ENCODE assay signal across 18 cellular contexts in genomic region chr10:60645928-60646433, GRCh38.
DNase-seq lines count a peak whose midpoint lies in the region; ATAC-seq and TF ChIP-seq lines count a peak whose summit lies in the region.
"Had no signal": no experiment of that assay in that cellular context is flagged by ENCODE, and none has a peak within 500 bp of the region (broad histone marks: within the 10 kb centered on the region; RNA-seq: fewer than 3 reads in every experiment).

No MANE protein-coding gene starts in this region.

- TF ChIP-seq CTCF in Panc1 (IDR thresholded peaks at IDR 0.05) (no peak), mesothelial cell of epicardium (IDR thresholded peaks at IDR 0.05; ENCODE audit: unreplicated experiment) (no peak)

- in situ Hi-C loops in Panc1 (cut with HindIII; ENCODE audit: low pct_unique_long_range_greater_than_20kb, low sequenced_read_pairs): no loop called here

- H3K36me3 ChIP-seq in Panc1 (ENCODE audit: control insufficient read depth, insufficient read depth, low read length): no peaks in the 10 kb centered on the region
- no peaks in the 10 kb centered on the region for H3K36me3 ChIP-seq in aorta (ENCODE audit: control insufficient read depth in 1 of 2, insufficient read depth in 2 of 2, low read length in 1 of 2)
- H3K36me3 ChIP-seq: BLaER1 treated with 17β-estradiol and CSF1 and Interleukin-3, amounts not matched to agents 10 nM and 100 nM had no signal

- BruUV-seq in Panc1 (replicated peaks; lab: Mats Ljungman, UMichigan): no TSS peak

- peaks cover 40% of the 10 kb centered on the region for H3K4me1 Mint-ChIP-seq in activated T-cell treated with anti-CD3 and anti-CD28 coated beads, Interleukin-2, amount 50 U/mL, for 72 hours (ENCODE audit: low read depth)
- H3K4me1 Mint-ChIP-seq in activated T-cell treated with anti-CD3 and anti-CD28 coated beads, Interleukin-2, amount 50 U/mL, for 4 hours (ENCODE audit: low read depth): peaks cover 25% of the 10 kb centered on the region
- H3K4me1 Mint-ChIP-seq in mesothelial cell of epicardium: peaks cover 39% of the 10 kb centered on the region

- no peaks in the 10 kb centered on the region for H3K27me3 Mint-ChIP-seq in activated T-cell treated with anti-CD3 and anti-CD28 coated beads, Interleukin-2, amount 50 U/mL, for 72 hours (ENCODE audit: low read depth)
- no peaks in the 10 kb centered on the region for H3K27me3 Mint-ChIP-seq in activated T-cell treated with anti-CD3 and anti-CD28 coated beads, Interleukin-2, amount 50 U/mL, for 4 hours (ENCODE audit: low read depth)
- H3K27me3 Mint-ChIP-seq in mesothelial cell of epicardium (ENCODE audit: low read depth): no peaks in the 10 kb centered on the region

- no peak for ATAC-seq in activated T-cell treated with anti-CD3 and anti-CD28 coated beads, Interleukin-2, amount 50 U/mL, for 72 hours (replicated peaks in 1 of 2)
- no peak for ATAC-seq in activated T-cell treated with anti-CD3 and anti-CD28 coated beads, Interleukin-2, amount 50 U/mL, for 4 hours
- ATAC-seq in Panc1: no peak
- ATAC-seq in aorta (ENCODE audit: low FRiP score): peak; percentile 33
- no peak for ATAC-seq in sciatic nerve
- ATAC-seq: GM12878, SK-N-SH treated with all-trans-retinoic acid at 6 μM for 48 hours had no signal

- no peak overlapping the region for H3K4me3 Mint-ChIP-seq in activated T-cell treated with anti-CD3 and anti-CD28 coated beads, Interleukin-2, amount 50 U/mL, for 72 hours
- H3K4me3 Mint-ChIP-seq in activated T-cell treated with anti-CD3 and anti-CD28 coated beads, Interleukin-2, amount 50 U/mL, for 4 hours: no peak overlapping the region
- H3K4me3 Mint-ChIP-seq in mesothelial cell of epicardium: no peak overlapping the region

- H3K27ac ChIP-seq in Panc1 (ENCODE audit: low read length): peak overlapping the region; percentile 34; the same call in 1 of the 2 replicates
- H3K27ac ChIP-seq in aorta (ENCODE audit: low read depth in 1 of 2, low read length in 2 of 2): no peak overlapping the region
- H3K27ac ChIP-seq: BLaER1 treated with 17β-estradiol and CSF1 and Interleukin-3, amounts not matched to agents 10 nM and 100 nM had no signal

- CTCF ChIA-PET in Panc1 (lab: Charles Lee): interaction anchor here (0.6 to 2.2 kb wide), 2 partner anchors 201 to 513 kb away, joined by 3 to 9 read pairs; no protein-coding TSS in a partner anchor

- intact Hi-C loops in Panc1 (cut with micrococcal nuclease; ENCODE audit: unreplicated experiment): no loop called here
- intact Hi-C loops in aorta (cut with DNase I): loop anchor here (2.0 to 10.0 kb wide), 3 partner anchors 199 to 541 kb away; no protein-coding TSS in a partner anchor
- intact Hi-C loops in sciatic nerve (cut with DNase I): no loop called here

- no peaks in the 10 kb centered on the region for H3K27me3 ChIP-seq in Panc1 (ENCODE audit: control insufficient read depth, insufficient read depth, low read length)
- H3K27me3 ChIP-seq in aorta (ENCODE audit: control insufficient read depth in 1 of 2, insufficient read depth in 2 of 2, low read length in 1 of 2): no peaks in the 10 kb centered on the region
- H3K27me3 ChIP-seq: BLaER1 treated with 17β-estradiol and CSF1 and Interleukin-3, amounts not matched to agents 10 nM and 100 nM had no signal

- H3K9me3 ChIP-seq in Panc1 (ENCODE audit: control insufficient read depth, insufficient read depth, low read depth, low read length): no peaks in the 10 kb centered on the region
- no peaks in the 10 kb centered on the region for H3K9me3 ChIP-seq in aorta (ENCODE audit: control insufficient read depth, low read length)
- H3K9me3 ChIP-seq: BLaER1 treated with 17β-estradiol and CSF1 and Interleukin-3, amounts not matched to agents 10 nM and 100 nM had no signal

- POLR2A ChIA-PET in Panc1 (lab: Charles Lee): no interaction called here

- H3K4me1 ChIP-seq in Panc1 (ENCODE audit: control insufficient read depth, insufficient read depth, low read length) (no peaks in the 10 kb centered on the region), aorta (ENCODE audit: control insufficient read depth in 1 of 2, insufficient read depth in 2 of 2, low read length in 2 of 2) (no peaks in the 10 kb centered on the region)

- H3K4me3 ChIP-seq in Panc1 (ENCODE audit: low read depth in 2 of 2, low read length in 2 of 2) (no peak overlapping the region), aorta (ENCODE audit: low read length in 2 of 2) (no peak overlapping the region)
- H3K4me3 ChIP-seq: BLaER1 treated with 17β-estradiol and CSF1 and Interleukin-3, amounts not matched to agents 10 nM and 100 nM; GM12878 had no signal

- H3K9me3 Mint-ChIP-seq in activated T-cell treated with anti-CD3 and anti-CD28 coated beads, Interleukin-2, amount 50 U/mL, for 72 hours: peaks cover 0 to 1% of the 10 kb centered on the region in 2 donors
- H3K9me3 Mint-ChIP-seq in activated T-cell treated with anti-CD3 and anti-CD28 coated beads, Interleukin-2, amount 50 U/mL, for 4 hours: no peaks in the 10 kb centered on the region
- H3K9me3 Mint-ChIP-seq in mesothelial cell of epicardium: no peaks in the 10 kb centered on the region

- H3K27ac Mint-ChIP-seq in activated T-cell treated with anti-CD3 and anti-CD28 coated beads, Interleukin-2, amount 50 U/mL, for 72 hours: peak overlapping the region; percentile 13
- peak overlapping the region; percentile 13 for H3K27ac Mint-ChIP-seq in mesothelial cell of epicardium

- H3K36me3 Mint-ChIP-seq in activated T-cell treated with anti-CD3 and anti-CD28 coated beads, Interleukin-2, amount 50 U/mL, for 72 hours (ENCODE audit: insufficient read depth in 2 of 2): no peaks in the 10 kb centered on the region
- no peaks in the 10 kb centered on the region for H3K36me3 Mint-ChIP-seq in activated T-cell treated with anti-CD3 and anti-CD28 coated beads, Interleukin-2, amount 50 U/mL, for 4 hours (ENCODE audit: insufficient read depth)
- peaks cover 2% of the 10 kb centered on the region for H3K36me3 Mint-ChIP-seq in mesothelial cell of epicardium

- 65 to 80% methylated on average over 2 of the region's 2 CpGs for WGBS in aorta, 2 donors

- no peak for DNase-seq in activated T-cell treated with anti-CD3 and anti-CD28 coated beads, Interleukin-2, amount 50 U/mL, for 72 hours
- DNase-seq in activated T-cell treated with anti-CD3 and anti-CD28 coated beads, Interleukin-2, amount 50 U/mL, for 4 hours: no peak
- DNase-seq in Panc1 (ENCODE audit: low read depth, low spot score) (no peak), mesothelial cell of epicardium (ENCODE audit: low spot score in 2 of 2, unreplicated experiment in 2 of 2) (no peak), aorta (no peak), iPS-NIHi7 (ENCODE audit: extremely low spot score) (no peak), cerebellum (ENCODE audit: low spot score) (no peak), sciatic nerve (ENCODE audit: low spot score) (no peak)
- DNase-seq: DND-41, GOT3, KBM-7, NCI-H1436, NCI-H446 treated with DMSO at 0.1 percent for 48 hours, NCI-H774, SHP77 had no signal

Comparison
In these comparisons a context has a peak if more than half of its experiments do, and no peak if none do; other contexts are left out.
1. intact Hi-C loops: an anchor here in aorta (2.0 to 10.0 kb wide); none called in Panc1 and sciatic nerve.